In genomic region chr14:83309211-83309610, GRCh38 we compare ENCODE assay signal across 38 cellular contexts.
"Had no signal": no experiment of that assay in that cellular context is flagged by ENCODE, and none has a peak within 500 bp of the region (broad histone marks: within the 10 kb centered on the region; RNA-seq: fewer than 3 reads in every experiment).

No MANE protein-coding gene starts in this region.

- H3K9me3 Mint-ChIP-seq: activated T-helper 1 cell treated with anti-CD3 and anti-CD28 coated beads, Interleukin-12 subunit alpha, Interleukin-12 subunit beta, Interleukin-2, Interleukin-4 antibody, amounts not matched to agents 30 ng/mL and 10 ng/mL and 1 ng/mL, durations not matched to agents 14 hours and 24 hours and 36 hours had no signal

- H3K4me3 Mint-ChIP-seq: activated naive CD4-positive, alpha-beta T cell treated with anti-CD3 and anti-CD28 coated beads for 36 hours; activated naive CD4-positive, alpha-beta T cell treated with anti-CD3 and anti-CD28 coated beads, Interleukin-2, amount 10 ng/mL, durations not matched to agents 7 days and 5 days; activated naive CD4-positive, alpha-beta T cell treated with anti-CD3 and anti-CD28 coated beads, Interleukin-2, amount 50 U/mL, for 24 hours; activated naive CD8-positive, alpha-beta T cell; activated naive CD8-positive, alpha-beta T cell treated with anti-CD3 and anti-CD28 coated beads for 36 hours; activated naive CD8-positive, alpha-beta T cell treated with anti-CD3 and anti-CD28 coated beads, Interleukin-2, amount 10 ng/mL, durations not matched to agents 7 days and 5 days; activated naive CD8-positive, alpha-beta T cell treated with anti-CD3 and anti-CD28 coated beads, Interleukin-2, amount 50 U/mL, for 24 hours; activated T-cell treated with anti-CD3 and anti-CD28 coated beads, Interleukin-2, amount 50 U/mL, for 24 hours; activated T-cell treated with anti-CD3 and anti-CD28 coated beads, Interleukin-2, amount 50 U/mL, for 4 hours; activated T-cell treated with anti-CD3 and anti-CD28 coated beads, Interleukin-2, amount 50 U/mL, for 72 hours; activated T-helper 1 cell treated with anti-CD3 and anti-CD28 coated beads, Interleukin-12 subunit alpha, Interleukin-12 subunit beta, Interleukin-2, Interleukin-4 antibody, amounts not matched to agents 30 ng/mL and 10 ng/mL and 1 ng/mL, durations not matched to agents 14 hours and 24 hours and 36 hours; activated T-helper 17 cell treated with anti-CD3 and anti-CD28 coated beads, Interleukin-2, amount 50 U/mL, for 72 hours; brain; central memory CD8-positive, alpha-beta T cell had no signal

- DNase-seq: activated effector memory CD4-positive, alpha-beta T cell treated with anti-CD3 and anti-CD28 coated beads, Interleukin-2, amount 50 U/mL, for 16 hours; activated effector memory CD4-positive, alpha-beta T cell treated with Interleukin-2 at 50 U/mL for 16 hours; activated gamma-delta T cell; activated gamma-delta T cell treated with Interleukin-2 at 50 U/mL for 16 hours; activated naive CD4-positive, alpha-beta T cell; activated naive CD4-positive, alpha-beta T cell treated with anti-CD3 and anti-CD28 coated beads for 36 hours; activated naive CD4-positive, alpha-beta T cell treated with anti-CD3 and anti-CD28 coated beads, Interleukin-2, amount 10 ng/mL, durations not matched to agents 7 days and 5 days; activated naive CD4-positive, alpha-beta T cell treated with anti-CD3 and anti-CD28 coated beads, Interleukin-2, amount 50 U/mL, for 16 hours; activated naive CD4-positive, alpha-beta T cell treated with Interleukin-2 at 50 U/mL for 16 hours; activated naive CD8-positive, alpha-beta T cell treated with anti-CD3 and anti-CD28 coated beads for 36 hours; activated naive CD8-positive, alpha-beta T cell treated with anti-CD3 and anti-CD28 coated beads, Interleukin-2, amount 10 ng/mL, durations not matched to agents 7 days and 5 days; activated naive CD8-positive, alpha-beta T cell treated with anti-CD3 and anti-CD28 coated beads, Interleukin-2, amount 50 U/mL, for 24 hours; activated T-cell treated with anti-CD3 and anti-CD28 coated beads, Interleukin-2, amount 50 U/mL, for 1 hour; activated T-cell treated with anti-CD3 and anti-CD28 coated beads, Interleukin-2, amount 50 U/mL, for 24 hours; activated T-cell treated with anti-CD3 and anti-CD28 coated beads, Interleukin-2, amount 50 U/mL, for 4 hours; activated T-cell treated with anti-CD3 and anti-CD28 coated beads, Interleukin-2, amount 50 U/mL, for 48 hours; activated T-cell treated with anti-CD3 and anti-CD28 coated beads, Interleukin-2, amount 50 U/mL, for 72 hours; adrenal gland; amniotic stem cell; amygdala; anterior cingulate cortex; aorta; body of pancreas; brain microvascular endothelial cell; caudate nucleus; central memory CD4-positive, alpha-beta T cell; cerebellar nuclear complex had no signal

- H3K9me3 ChIP-seq: adrenal gland, ascending aorta, body of pancreas had no signal

- H3K36me3 Mint-ChIP-seq: activated naive CD4-positive, alpha-beta T cell treated with anti-CD3 and anti-CD28 coated beads, Interleukin-2, amount 10 ng/mL, durations not matched to agents 7 days and 5 days; activated naive CD4-positive, alpha-beta T cell treated with anti-CD3 and anti-CD28 coated beads, Interleukin-2, amount 50 U/mL, for 24 hours; activated naive CD4-positive, alpha-beta T cell treated with anti-CD3 and anti-CD28 coated beads, Interleukin-2, amount 50 U/mL, for 72 hours; activated naive CD8-positive, alpha-beta T cell; activated naive CD8-positive, alpha-beta T cell treated with anti-CD3 and anti-CD28 coated beads for 36 hours; activated naive CD8-positive, alpha-beta T cell treated with anti-CD3 and anti-CD28 coated beads, Interleukin-2, amount 10 ng/mL, durations not matched to agents 7 days and 5 days; brain had no signal

- H3K36me3 ChIP-seq: adrenal gland, ascending aorta, brain microvascular endothelial cell, breast epithelium, cardiac muscle cell had no signal

- H3K4me3 ChIP-seq: adrenal gland, ascending aorta, body of pancreas, breast epithelium, cardiac muscle cell had no signal

- H3K27me3 Mint-ChIP-seq: activated naive CD4-positive, alpha-beta T cell treated with anti-CD3 and anti-CD28 coated beads, Interleukin-2, amount 10 ng/mL, durations not matched to agents 7 days and 5 days; activated naive CD4-positive, alpha-beta T cell treated with anti-CD3 and anti-CD28 coated beads, Interleukin-2, amount 50 U/mL, for 24 hours; activated naive CD8-positive, alpha-beta T cell; activated naive CD8-positive, alpha-beta T cell treated with anti-CD3 and anti-CD28 coated beads for 36 hours; activated naive CD8-positive, alpha-beta T cell treated with anti-CD3 and anti-CD28 coated beads, Interleukin-2, amount 10 ng/mL, durations not matched to agents 7 days and 5 days; activated naive CD8-positive, alpha-beta T cell treated with anti-CD3 and anti-CD28 coated beads, Interleukin-2, amount 50 U/mL, for 24 hours; activated T-cell treated with anti-CD3 and anti-CD28 coated beads, Interleukin-2, amount 50 U/mL, for 24 hours; activated T-helper 17 cell treated with anti-CD3 and anti-CD28 coated beads, Interleukin-2, amount 50 U/mL, for 72 hours; brain; central memory CD8-positive, alpha-beta T cell had no signal

- H3K4me1 Mint-ChIP-seq: activated naive CD4-positive, alpha-beta T cell treated with anti-CD3 and anti-CD28 coated beads, Interleukin-2, amount 10 ng/mL, durations not matched to agents 7 days and 5 days; activated naive CD4-positive, alpha-beta T cell treated with anti-CD3 and anti-CD28 coated beads, Interleukin-2, amount 50 U/mL, for 24 hours; activated naive CD8-positive, alpha-beta T cell treated with anti-CD3 and anti-CD28 coated beads for 36 hours; activated naive CD8-positive, alpha-beta T cell treated with anti-CD3 and anti-CD28 coated beads, Interleukin-2, amount 10 ng/mL, durations not matched to agents 7 days and 5 days; activated naive CD8-positive, alpha-beta T cell treated with anti-CD3 and anti-CD28 coated beads, Interleukin-2, amount 50 U/mL, for 24 hours; activated T-helper 17 cell treated with anti-CD3 and anti-CD28 coated beads, Interleukin-2, amount 50 U/mL, for 72 hours; central memory CD8-positive, alpha-beta T cell had no signal

- H3K27ac Mint-ChIP-seq: activated naive CD4-positive, alpha-beta T cell treated with anti-CD3 and anti-CD28 coated beads for 36 hours; activated naive CD4-positive, alpha-beta T cell treated with anti-CD3 and anti-CD28 coated beads, Interleukin-2, amount 10 ng/mL, durations not matched to agents 7 days and 5 days; activated naive CD4-positive, alpha-beta T cell treated with anti-CD3 and anti-CD28 coated beads, Interleukin-2, amount 50 U/mL, for 24 hours; activated naive CD4-positive, alpha-beta T cell treated with anti-CD3 and anti-CD28 coated beads, Interleukin-2, amount 50 U/mL, for 72 hours; activated naive CD8-positive, alpha-beta T cell; activated naive CD8-positive, alpha-beta T cell treated with anti-CD3 and anti-CD28 coated beads for 36 hours; activated naive CD8-positive, alpha-beta T cell treated with anti-CD3 and anti-CD28 coated beads, Interleukin-2, amount 10 ng/mL, durations not matched to agents 7 days and 5 days; activated naive CD8-positive, alpha-beta T cell treated with anti-CD3 and anti-CD28 coated beads, Interleukin-2, amount 50 U/mL, for 24 hours; activated T-cell treated with anti-CD3 and anti-CD28 coated beads, Interleukin-2, amount 50 U/mL, for 24 hours; activated T-cell treated with anti-CD3 and anti-CD28 coated beads, Interleukin-2, amount 50 U/mL, for 72 hours; activated T-helper 1 cell treated with anti-CD3 and anti-CD28 coated beads, Interleukin-12 subunit alpha, Interleukin-12 subunit beta, Interleukin-2, Interleukin-4 antibody, amounts not matched to agents 30 ng/mL and 10 ng/mL and 1 ng/mL, durations not matched to agents 14 hours and 24 hours and 36 hours; activated T-helper 17 cell treated with anti-CD3 and anti-CD28 coated beads, Interleukin-2, amount 50 U/mL, for 72 hours; activated T-helper 2 cell treated with anti-CD3 and anti-CD28 coated beads, Interferon-gamma antibody, Interleukin-2, Interleukin-4, amounts not matched to agents 10 μg/mL and 5 μg/mL and 100 μg/mL, durations not matched to agents 14 hours and 24 hours and 36 hours; brain had no signal

- H3K4me1 ChIP-seq: adrenal gland, ascending aorta, body of pancreas, breast epithelium had no signal

- H3K27ac ChIP-seq: adrenal gland, ascending aorta, body of pancreas, brain microvascular endothelial cell, breast epithelium, cardiac muscle cell had no signal

- H3K27me3 ChIP-seq: adrenal gland, ascending aorta, body of pancreas, brain microvascular endothelial cell, breast epithelium, cardiac muscle cell had no signal
